In genomic region chr12:41919526-41920305, GRCh38 we compare ENCODE assay signal across 14 cellular contexts.
DNase-seq lines count a peak whose midpoint lies in the region; TF ChIP-seq lines count a peak whose summit lies in the region.
"Had no signal": no experiment of that assay in that cellular context is flagged by ENCODE, and none has a peak within 500 bp of the region (broad histone marks: within the 10 kb centered on the region; RNA-seq: fewer than 3 reads in every experiment).

No MANE protein-coding gene starts in this region.

- TF ChIP-seq EP300 in tibial nerve (IDR thresholded peaks at IDR 0.05), result no peak

- 50 to 60% methylated on average over 10 of the region's 10 CpGs for WGBS in tibial nerve, 2 donors

- no peak for TF ChIP-seq CTCF in tibial nerve (IDR thresholded peaks at IDR 0.05)
- no peak for TF ChIP-seq CTCF in WERI-Rb-1 (IDR thresholded peaks at IDR 0.05; ENCODE audit: low read depth, low read length)

- no peak for TF ChIP-seq POLR2A in tibial nerve (IDR thresholded peaks at IDR 0.05)

- no peaks in the 10 kb centered on the region for H3K36me3 ChIP-seq in tibial nerve
- no peaks in the 10 kb centered on the region for H3K36me3 ChIP-seq in WERI-Rb-1
- H3K36me3 ChIP-seq: MG63 had no signal

- H3K4me3 ChIP-seq in tibial nerve (peak overlapping the region in 1 of 4 donors; percentile 10), WERI-Rb-1 (ENCODE audit: low read depth, low read length) (no peak overlapping the region)
- H3K4me3 ChIP-seq: MG63 had no signal

- H3K4me1 ChIP-seq in tibial nerve, result peaks cover 0 to 17% (median 0%) of the 10 kb centered on the region in 4 donors

- H3K9me3 ChIP-seq in tibial nerve (no peaks in the 10 kb centered on the region), WERI-Rb-1 (ENCODE audit: severe bottlenecking) (no peaks in the 10 kb centered on the region)
- H3K9me3 ChIP-seq: MG63 had no signal

- DNase-seq in DMS153 (lab: John Stamatoyannopoulos, UW), result peak; percentile 86
- DNase-seq in NCI-H1436 (lab: John Stamatoyannopoulos, UW), result peak; percentile 88
- peak; percentile 99 for DNase-seq in NCI-H748 (lab: John Stamatoyannopoulos, UW; ENCODE audit: unreplicated experiment)
- DNase-seq in left kidney (ENCODE audit: low read depth, low spot score), result peak; percentile 15
- no peak for DNase-seq in NOMO-1 (lab: John Stamatoyannopoulos, UW; ENCODE audit: unreplicated experiment in 2 of 2)
- no peak for DNase-seq in tibial nerve (ENCODE audit: low spot score in 2 of 2)
- no peak for DNase-seq in cerebellum (ENCODE audit: low spot score)
- no peak for DNase-seq in WERI-Rb-1
- DNase-seq: activated CD4-positive, alpha-beta T cell treated with anti-CD3 and anti-CD28 coated beads for 36 hours; activated T-cell treated with anti-CD3 and anti-CD28 coated beads, Interleukin-2, amount 50 U/mL, for 48 hours; amygdala; cortex of kidney; MG63; stimulated activated CD4-positive, alpha-beta T cell treated with anti-CD3 and anti-CD28 coated beads, Interleukin-15, amount 100 ng/mL, for 24 hours had no signal

- H3K27me3 ChIP-seq in tibial nerve (no peaks in the 10 kb centered on the region), WERI-Rb-1 (ENCODE audit: insufficient read depth, low read depth, severe bottlenecking) (no peaks in the 10 kb centered on the region)

- H3K27ac ChIP-seq in tibial nerve (no peak overlapping the region), WERI-Rb-1 (no peak overlapping the region)

Comparison
In these comparisons a context has a peak if more than half of its experiments do, and no peak if none do; other contexts are left out.
1. DNase-seq: peak in DMS153 (single experiment), NCI-H1436 (single experiment), NCI-H748 (single experiment) and left kidney (single experiment); none in NOMO-1 (0 of 2), tibial nerve (0 of 2), cerebellum (single experiment) and WERI-Rb-1 (single experiment).